11 cellular contexts compared by ENCODE assay signal in genomic region chr12:94706250-94706661, GRCh38.
A peak's percentile ranks its signal among the peaks of the same experiment; 100 is the strongest.
DNase-seq lines count a peak whose midpoint lies in the region; ATAC-seq lines count a peak whose summit lies in the region.
"Had no signal": no experiment of that assay in that cellular context is flagged by ENCODE, and none has a peak within 500 bp of the region (broad histone marks: within the 10 kb centered on the region; RNA-seq: fewer than 3 reads in every experiment).

No MANE protein-coding gene starts in this region.

- DNase-seq in glomerular visceral epithelial cell (ENCODE audit: extremely low spot score) (peak; percentile 32), CD1c-positive myeloid dendritic cell (ENCODE audit: extremely low spot score) (no peak), DMS79 (lab: John Stamatoyannopoulos, UW) (no peak), EL (no peak), NCI-H1048 (lab: John Stamatoyannopoulos, UW) (no peak)
- DNase-seq: effector CD4-positive, alpha-beta T cell; hypothalamus; stimulated activated naive CD4-positive, alpha-beta T cell had no signal

- ATAC-seq in GM18519 (IDR thresholded peaks at IDR 0.05; ENCODE audit: low FRiP score, unreplicated experiment): peak; percentile 70
- peak; percentile 58 for ATAC-seq in GM21360 (IDR thresholded peaks at IDR 0.05; ENCODE audit: unreplicated experiment)
- peak; percentile 62 for ATAC-seq in HG03095 (IDR thresholded peaks at IDR 0.05; ENCODE audit: unreplicated experiment)
